In the genomic region with DNA sequence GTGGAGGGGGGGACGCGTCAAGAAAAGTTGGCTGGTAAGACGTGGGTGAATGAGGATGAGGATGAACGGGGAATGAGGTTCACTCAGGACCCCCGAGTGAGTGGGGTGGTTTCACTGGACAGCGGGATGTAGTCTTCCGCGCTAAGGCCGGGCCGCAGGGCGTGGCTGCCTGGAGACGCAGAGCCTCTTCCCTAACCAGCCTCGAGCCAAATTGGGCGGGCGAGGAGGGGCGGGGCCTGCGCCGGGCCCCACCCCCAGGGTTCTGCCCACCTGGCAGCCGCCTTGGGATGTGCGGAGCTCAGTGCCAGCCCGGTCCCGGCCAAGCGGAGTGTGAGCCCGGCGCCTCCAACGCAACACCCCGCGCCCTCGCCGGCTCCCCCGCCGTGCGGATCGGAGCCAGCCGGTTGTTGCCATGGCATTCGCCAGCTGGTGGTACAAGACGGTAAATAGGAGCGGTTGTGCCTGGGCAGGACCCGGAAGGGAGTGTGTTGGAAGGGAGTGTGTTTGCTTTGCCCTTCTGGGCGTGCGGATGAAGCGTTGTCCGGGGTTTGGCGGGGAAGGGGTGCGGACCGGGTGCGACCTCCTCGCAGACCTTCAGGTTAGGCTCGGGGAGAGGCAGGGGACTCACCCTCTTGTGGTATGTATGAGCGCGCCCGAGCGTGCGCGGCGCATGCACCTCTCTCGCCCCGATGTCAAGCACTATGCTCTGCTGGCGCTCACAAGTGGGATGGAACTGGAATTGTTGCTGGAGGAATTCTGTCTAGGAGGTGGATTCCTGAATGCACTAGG, we compare ENCODE assay signal across 1 cellular context.
TF ChIP-seq lines count a peak whose summit lies in the region.

No MANE protein-coding gene starts in this region.

TF ChIP-seq in HepG2, 621 proteins besides CTCF, POLR2A, EP300 and RAD21 (continued from another document and continues in another):
- TF ChIP-seq, protein P1, sequence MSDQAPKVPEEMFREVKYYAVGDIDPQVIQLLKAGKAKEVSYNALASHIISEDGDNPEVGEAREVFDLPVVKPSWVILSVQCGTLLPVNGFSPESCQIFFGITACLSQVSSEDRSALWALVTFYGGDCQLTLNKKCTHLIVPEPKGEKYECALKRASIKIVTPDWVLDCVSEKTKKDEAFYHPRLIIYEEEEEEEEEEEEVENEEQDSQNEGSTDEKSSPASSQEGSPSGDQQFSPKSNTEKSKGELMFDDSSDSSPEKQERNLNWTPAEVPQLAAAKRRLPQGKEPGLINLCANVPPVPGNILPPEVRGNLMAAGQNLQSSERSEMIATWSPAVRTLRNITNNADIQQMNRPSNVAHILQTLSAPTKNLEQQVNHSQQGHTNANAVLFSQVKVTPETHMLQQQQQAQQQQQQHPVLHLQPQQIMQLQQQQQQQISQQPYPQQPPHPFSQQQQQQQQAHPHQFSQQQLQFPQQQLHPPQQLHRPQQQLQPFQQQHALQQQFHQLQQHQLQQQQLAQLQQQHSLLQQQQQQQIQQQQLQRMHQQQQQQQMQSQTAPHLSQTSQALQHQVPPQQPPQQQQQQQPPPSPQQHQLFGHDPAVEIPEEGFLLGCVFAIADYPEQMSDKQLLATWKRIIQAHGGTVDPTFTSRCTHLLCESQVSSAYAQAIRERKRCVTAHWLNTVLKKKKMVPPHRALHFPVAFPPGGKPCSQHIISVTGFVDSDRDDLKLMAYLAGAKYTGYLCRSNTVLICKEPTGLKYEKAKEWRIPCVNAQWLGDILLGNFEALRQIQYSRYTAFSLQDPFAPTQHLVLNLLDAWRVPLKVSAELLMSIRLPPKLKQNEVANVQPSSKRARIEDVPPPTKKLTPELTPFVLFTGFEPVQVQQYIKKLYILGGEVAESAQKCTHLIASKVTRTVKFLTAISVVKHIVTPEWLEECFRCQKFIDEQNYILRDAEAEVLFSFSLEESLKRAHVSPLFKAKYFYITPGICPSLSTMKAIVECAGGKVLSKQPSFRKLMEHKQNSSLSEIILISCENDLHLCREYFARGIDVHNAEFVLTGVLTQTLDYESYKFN (CRISPR knock-in tag; conservative IDR thresholded peaks at IDR 0.05), result peak; percentile 24; the same call in 1 of the 2 replicates
- TF ChIP-seq ERF (CRISPR knock-in tag; IDR thresholded peaks at IDR 0.05) (peak; percentile 55; the same call in 1 of the 2 replicates), GABPB1 (CRISPR knock-in tag; IDR thresholded peaks at IDR 0.05) (peak; percentile 47; the same call in 1 of the 2 replicates), MBD4 (IDR thresholded peaks at IDR 0.05; ENCODE audit: borderline replicate concordance, low read length) (no peak), SMYD3 (CRISPR knock-in tag; IDR thresholded peaks at IDR 0.05) (no peak), GFI1 (CRISPR knock-in tag; IDR thresholded peaks at IDR 0.05; ENCODE audit: borderline replicate concordance) (0 out of 2 replicates have a peak, but pooled peaks have one; percentile 33), ZNF501 (CRISPR knock-in tag; IDR thresholded peaks at IDR 0.05) (peak; percentile 76), ZNF230 (CRISPR knock-in tag; IDR thresholded peaks at IDR 0.05) (no peak), ZNF577 (CRISPR knock-in tag; IDR thresholded peaks at IDR 0.05; ENCODE audit: borderline replicate concordance, low read depth) (no peak), PPARG (CRISPR knock-in tag; conservative IDR thresholded peaks at IDR 0.05) (0 out of 2 replicates have a peak, but pooled peaks have one; percentile 9), NR2F6 (IDR thresholded peaks at IDR 0.05) (no peak), NR2F6 (CRISPR knock-in tag; IDR thresholded peaks at IDR 0.05) (peak; percentile 30; the same call in 1 of the 2 replicates), ZSCAN22 (CRISPR knock-in tag; IDR thresholded peaks at IDR 0.05) (no peak), ZNF816 (CRISPR knock-in tag; IDR thresholded peaks at IDR 0.05; ENCODE audit: borderline replicate concordance) (no peak), ZMAT3 (CRISPR knock-in tag; conservative IDR thresholded peaks at IDR 0.05) (no peak), EED (CRISPR knock-in tag; IDR thresholded peaks at IDR 0.05) (no peak), MAZ (IDR thresholded peaks at IDR 0.05; ENCODE audit: borderline replicate concordance, low read depth, low read length) (no peak), MAZ (CRISPR knock-in tag; IDR thresholded peaks at IDR 0.05; ENCODE audit: low read depth) (no peak), ZNF644 (CRISPR knock-in tag; IDR thresholded peaks at IDR 0.05; ENCODE audit: low read depth) (no peak), ZNF232 (CRISPR knock-in tag; IDR thresholded peaks at IDR 0.05; ENCODE audit: borderline replicate concordance) (0 out of 2 replicates have a peak, but pooled peaks have one; percentile 35), ZFP1 (CRISPR knock-in tag; IDR thresholded peaks at IDR 0.05) (no peak), ZNF652 (CRISPR knock-in tag; IDR thresholded peaks at IDR 0.05; ENCODE audit: borderline replicate concordance, low read depth) (no peak), ELF3 (CRISPR knock-in tag; IDR thresholded peaks at IDR 0.05) (peak; percentile 5; the same call in 1 of the 2 replicates), PHF8 (CRISPR knock-in tag; IDR thresholded peaks at IDR 0.05) (peak; percentile 40; the same call in 1 of the 2 replicates), ZNF282 (IDR thresholded peaks at IDR 0.05; ENCODE audit: partially characterized antibody) (no peak), HNF4A (CRISPR knock-in tag; IDR thresholded peaks at IDR 0.05) (no peak), SMAD3 (CRISPR knock-in tag; IDR thresholded peaks at IDR 0.05) (no peak), ZNF749 (CRISPR knock-in tag; IDR thresholded peaks at IDR 0.05; ENCODE audit: borderline replicate concordance) (peak; percentile 38; the same call in 1 of the 2 replicates), ZNF556 (CRISPR knock-in tag; IDR thresholded peaks at IDR 0.05; ENCODE audit: borderline replicate concordance) (no peak), ATF7 (IDR thresholded peaks at IDR 0.05) (no peak), ATF7 (CRISPR knock-in tag; IDR thresholded peaks at IDR 0.05) (no peak; the same call in 1 of the 2 replicates), AHR (CRISPR knock-in tag; IDR thresholded peaks at IDR 0.05) (no peak), CBFB (CRISPR knock-in tag; IDR thresholded peaks at IDR 0.05) (no peak)
- TF ChIP-seq, protein P2, sequence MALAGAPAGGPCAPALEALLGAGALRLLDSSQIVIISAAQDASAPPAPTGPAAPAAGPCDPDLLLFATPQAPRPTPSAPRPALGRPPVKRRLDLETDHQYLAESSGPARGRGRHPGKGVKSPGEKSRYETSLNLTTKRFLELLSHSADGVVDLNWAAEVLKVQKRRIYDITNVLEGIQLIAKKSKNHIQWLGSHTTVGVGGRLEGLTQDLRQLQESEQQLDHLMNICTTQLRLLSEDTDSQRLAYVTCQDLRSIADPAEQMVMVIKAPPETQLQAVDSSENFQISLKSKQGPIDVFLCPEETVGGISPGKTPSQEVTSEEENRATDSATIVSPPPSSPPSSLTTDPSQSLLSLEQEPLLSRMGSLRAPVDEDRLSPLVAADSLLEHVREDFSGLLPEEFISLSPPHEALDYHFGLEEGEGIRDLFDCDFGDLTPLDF (CRISPR knock-in tag; IDR thresholded peaks at IDR 0.05), result no peak
- TF ChIP-seq, protein P3, sequence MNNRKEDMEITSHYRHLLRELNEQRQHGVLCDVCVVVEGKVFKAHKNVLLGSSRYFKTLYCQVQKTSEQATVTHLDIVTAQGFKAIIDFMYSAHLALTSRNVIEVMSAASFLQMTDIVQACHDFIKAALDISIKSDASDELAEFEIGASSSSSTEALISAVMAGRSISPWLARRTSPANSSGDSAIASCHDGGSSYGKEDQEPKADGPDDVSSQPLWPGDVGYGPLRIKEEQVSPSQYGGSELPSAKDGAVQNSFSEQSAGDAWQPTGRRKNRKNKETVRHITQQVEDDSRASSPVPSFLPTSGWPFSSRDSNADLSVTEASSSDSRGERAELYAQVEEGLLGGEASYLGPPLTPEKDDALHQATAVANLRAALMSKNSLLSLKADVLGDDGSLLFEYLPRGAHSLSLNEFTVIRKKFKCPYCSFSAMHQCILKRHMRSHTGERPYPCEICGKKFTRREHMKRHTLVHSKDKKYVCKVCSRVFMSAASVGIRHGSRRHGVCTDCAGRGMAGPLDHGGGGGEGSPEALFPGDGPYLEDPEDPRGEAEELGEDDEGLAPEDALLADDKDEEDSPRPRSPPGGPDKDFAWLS (CRISPR knock-in tag; IDR thresholded peaks at IDR 0.05; ENCODE audit: borderline replicate concordance), result no peak
- TF ChIP-seq, protein P4, sequence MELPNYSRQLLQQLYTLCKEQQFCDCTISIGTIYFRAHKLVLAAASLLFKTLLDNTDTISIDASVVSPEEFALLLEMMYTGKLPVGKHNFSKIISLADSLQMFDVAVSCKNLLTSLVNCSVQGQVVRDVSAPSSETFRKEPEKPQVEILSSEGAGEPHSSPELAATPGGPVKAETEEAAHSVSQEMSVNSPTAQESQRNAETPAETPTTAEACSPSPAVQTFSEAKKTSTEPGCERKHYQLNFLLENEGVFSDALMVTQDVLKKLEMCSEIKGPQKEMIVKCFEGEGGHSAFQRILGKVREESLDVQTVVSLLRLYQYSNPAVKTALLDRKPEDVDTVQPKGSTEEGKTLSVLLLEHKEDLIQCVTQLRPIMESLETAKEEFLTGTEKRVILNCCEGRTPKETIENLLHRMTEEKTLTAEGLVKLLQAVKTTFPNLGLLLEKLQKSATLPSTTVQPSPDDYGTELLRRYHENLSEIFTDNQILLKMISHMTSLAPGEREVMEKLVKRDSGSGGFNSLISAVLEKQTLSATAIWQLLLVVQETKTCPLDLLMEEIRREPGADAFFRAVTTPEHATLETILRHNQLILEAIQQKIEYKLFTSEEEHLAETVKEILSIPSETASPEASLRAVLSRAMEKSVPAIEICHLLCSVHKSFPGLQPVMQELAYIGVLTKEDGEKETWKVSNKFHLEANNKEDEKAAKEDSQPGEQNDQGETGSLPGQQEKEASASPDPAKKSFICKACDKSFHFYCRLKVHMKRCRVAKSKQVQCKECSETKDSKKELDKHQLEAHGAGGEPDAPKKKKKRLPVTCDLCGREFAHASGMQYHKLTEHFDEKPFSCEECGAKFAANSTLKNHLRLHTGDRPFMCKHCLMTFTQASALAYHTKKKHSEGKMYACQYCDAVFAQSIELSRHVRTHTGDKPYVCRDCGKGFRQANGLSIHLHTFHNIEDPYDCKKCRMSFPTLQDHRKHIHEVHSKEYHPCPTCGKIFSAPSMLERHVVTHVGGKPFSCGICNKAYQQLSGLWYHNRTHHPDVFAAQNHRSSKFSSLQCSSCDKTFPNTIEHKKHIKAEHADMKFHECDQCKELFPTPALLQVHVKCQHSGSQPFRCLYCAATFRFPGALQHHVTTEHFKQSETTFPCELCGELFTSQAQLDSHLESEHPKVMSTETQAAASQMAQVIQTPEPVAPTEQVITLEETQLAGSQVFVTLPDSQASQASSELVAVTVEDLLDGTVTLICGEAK (IDR thresholded peaks at IDR 0.05), result no peak
- TF ChIP-seq, protein P4 (CRISPR knock-in tag; IDR thresholded peaks at IDR 0.05), result no peak
- TF ChIP-seq, protein P5, sequence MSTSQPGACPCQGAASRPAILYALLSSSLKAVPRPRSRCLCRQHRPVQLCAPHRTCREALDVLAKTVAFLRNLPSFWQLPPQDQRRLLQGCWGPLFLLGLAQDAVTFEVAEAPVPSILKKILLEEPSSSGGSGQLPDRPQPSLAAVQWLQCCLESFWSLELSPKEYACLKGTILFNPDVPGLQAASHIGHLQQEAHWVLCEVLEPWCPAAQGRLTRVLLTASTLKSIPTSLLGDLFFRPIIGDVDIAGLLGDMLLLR (CRISPR knock-in tag; IDR thresholded peaks at IDR 0.05), result no peak
- TF ChIP-seq, protein P6, sequence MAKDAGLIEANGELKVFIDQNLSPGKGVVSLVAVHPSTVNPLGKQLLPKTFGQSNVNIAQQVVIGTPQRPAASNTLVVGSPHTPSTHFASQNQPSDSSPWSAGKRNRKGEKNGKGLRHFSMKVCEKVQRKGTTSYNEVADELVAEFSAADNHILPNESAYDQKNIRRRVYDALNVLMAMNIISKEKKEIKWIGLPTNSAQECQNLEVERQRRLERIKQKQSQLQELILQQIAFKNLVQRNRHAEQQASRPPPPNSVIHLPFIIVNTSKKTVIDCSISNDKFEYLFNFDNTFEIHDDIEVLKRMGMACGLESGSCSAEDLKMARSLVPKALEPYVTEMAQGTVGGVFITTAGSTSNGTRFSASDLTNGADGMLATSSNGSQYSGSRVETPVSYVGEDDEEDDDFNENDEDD (CRISPR knock-in tag; IDR thresholded peaks at IDR 0.05; ENCODE audit: borderline replicate concordance), result peak; percentile 39; the same call in 1 of the 2 replicates
- TF ChIP-seq, protein P7, sequence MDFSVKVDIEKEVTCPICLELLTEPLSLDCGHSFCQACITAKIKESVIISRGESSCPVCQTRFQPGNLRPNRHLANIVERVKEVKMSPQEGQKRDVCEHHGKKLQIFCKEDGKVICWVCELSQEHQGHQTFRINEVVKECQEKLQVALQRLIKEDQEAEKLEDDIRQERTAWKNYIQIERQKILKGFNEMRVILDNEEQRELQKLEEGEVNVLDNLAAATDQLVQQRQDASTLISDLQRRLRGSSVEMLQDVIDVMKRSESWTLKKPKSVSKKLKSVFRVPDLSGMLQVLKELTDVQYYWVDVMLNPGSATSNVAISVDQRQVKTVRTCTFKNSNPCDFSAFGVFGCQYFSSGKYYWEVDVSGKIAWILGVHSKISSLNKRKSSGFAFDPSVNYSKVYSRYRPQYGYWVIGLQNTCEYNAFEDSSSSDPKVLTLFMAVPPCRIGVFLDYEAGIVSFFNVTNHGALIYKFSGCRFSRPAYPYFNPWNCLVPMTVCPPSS (IDR thresholded peaks at IDR 0.05), result no peak
